8 cellular contexts compared by ENCODE assay signal in the genomic region with DNA sequence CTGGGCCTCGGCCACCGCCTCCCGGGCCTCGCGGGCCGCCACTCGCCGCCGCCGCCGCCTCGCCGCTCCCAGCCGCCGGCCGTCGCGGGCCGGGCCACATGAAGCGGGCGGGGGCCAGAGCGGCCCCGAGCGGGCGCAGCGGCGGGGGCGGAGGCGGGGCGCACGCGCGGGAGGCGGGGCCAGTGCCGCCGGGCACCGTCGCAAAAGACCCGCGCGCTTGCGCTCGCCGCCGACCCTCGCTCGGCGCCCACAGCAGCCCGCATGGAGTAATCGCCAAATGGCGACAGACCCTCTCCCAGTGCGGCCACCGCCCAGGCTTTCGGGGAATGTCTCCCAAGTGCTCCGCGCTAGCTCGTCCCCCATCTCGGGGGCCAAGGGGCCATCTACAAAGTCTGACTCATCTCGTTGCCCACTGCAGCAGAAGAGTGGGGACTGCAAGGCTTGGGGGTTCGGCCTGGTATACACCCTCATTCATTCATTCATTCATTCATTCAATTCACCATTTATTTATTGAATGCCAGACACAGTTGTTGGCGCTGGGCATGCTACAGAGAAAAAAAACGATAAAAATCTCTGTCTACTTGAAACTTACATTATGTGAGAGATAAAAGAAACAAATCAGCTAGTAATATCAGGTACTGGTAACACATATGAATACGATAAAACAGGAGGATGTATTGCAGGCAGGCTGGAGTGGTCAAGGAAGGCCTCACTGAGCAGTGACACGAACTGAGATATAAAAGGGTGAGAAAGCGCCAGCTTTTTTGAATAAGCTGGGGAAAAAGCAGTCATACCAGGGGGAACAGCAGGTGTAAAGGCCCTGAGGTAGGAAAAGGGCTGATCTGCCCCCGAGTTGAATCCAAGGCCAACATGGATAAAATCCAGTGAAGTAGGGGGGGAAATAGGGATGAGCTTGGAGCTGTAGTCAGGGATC. TPM values are rescaled to one million over a fixed set of nuclear protein-coding genes. Genes with fewer than 3 reads are reported as not detected.
A peak's percentile ranks its signal among the peaks of the same experiment; 100 is the strongest.
DNase-seq lines count a peak whose midpoint lies in the region; ATAC-seq and TF ChIP-seq lines count a peak whose summit lies in the region.

A gene with protein sequence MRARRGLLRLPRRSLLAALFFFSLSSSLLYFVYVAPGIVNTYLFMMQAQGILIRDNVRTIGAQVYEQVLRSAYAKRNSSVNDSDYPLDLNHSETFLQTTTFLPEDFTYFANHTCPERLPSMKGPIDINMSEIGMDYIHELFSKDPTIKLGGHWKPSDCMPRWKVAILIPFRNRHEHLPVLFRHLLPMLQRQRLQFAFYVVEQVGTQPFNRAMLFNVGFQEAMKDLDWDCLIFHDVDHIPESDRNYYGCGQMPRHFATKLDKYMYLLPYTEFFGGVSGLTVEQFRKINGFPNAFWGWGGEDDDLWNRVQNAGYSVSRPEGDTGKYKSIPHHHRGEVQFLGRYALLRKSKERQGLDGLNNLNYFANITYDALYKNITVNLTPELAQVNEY (minus strand): TSS at position 100 of the 934 bp plus-strand sequence. CDS start 188 bp downstream, outside the sequence.

- H3K36me3 ChIP-seq in heart right ventricle (no peaks in the 10 kb centered on the region), upper lobe of right lung (no peaks in the 10 kb centered on the region)

- H3K4me3 ChIP-seq in NB4 (ENCODE audit: low read depth, low read length) = peak within 1 kb of the TSS; percentile 88
- H3K4me3 ChIP-seq in heart right ventricle = peak within 1 kb of the TSS; percentile 79 to 99 (median 98)
- H3K4me3 ChIP-seq in upper lobe of right lung = peak within 1 kb of the TSS; percentile 91

- H3K4me1 ChIP-seq in heart right ventricle (peaks cover 0 to 55% (median 42%) of the 10 kb centered on the region in 9 donors), upper lobe of right lung (peaks cover 33% of the 10 kb centered on the region)

- no peak for TF ChIP-seq POLR2A in NB4 (IDR thresholded peaks at IDR 0.05; ENCODE audit: extremely low read depth, insufficient read length)

- H3K9me3 ChIP-seq in heart right ventricle (no peaks in the 10 kb centered on the region), upper lobe of right lung (no peaks in the 10 kb centered on the region)

- TF ChIP-seq CTCF in NB4 (IDR thresholded peaks at IDR 0.05; ENCODE audit: low read depth, low read length) = no peak
- no peak for TF ChIP-seq CTCF in heart right ventricle (IDR thresholded peaks at IDR 0.05)
- TF ChIP-seq CTCF in upper lobe of right lung (IDR thresholded peaks at IDR 0.05) = no peak

- intact Hi-C loops in heart right ventricle (cut with DNase I) = loop anchor here in 8 of 10 donors (2.0 to 10.0 kb wide), 7 partner anchors 77 to 102 kb away; a partner anchor contains a TSS
- intact Hi-C loops in upper lobe of right lung (cut with DNase I) = no loop called here

- ATAC-seq in heart right ventricle (peak; percentile 82 to 93 (median 89)), upper lobe of right lung (peak; percentile 93)

- peak; percentile 94 for DNase-seq in GM03348 (ENCODE audit: low spot score)
- peak; percentile 65 for DNase-seq in HCEC 1CT
- peak; percentile 97 for DNase-seq in NB4 (ENCODE audit: low read depth)
- peak; percentile 40 to 66 (median 41) for DNase-seq in T-helper 1 cell
- peak; percentile 69 for DNase-seq in amniotic epithelial cell (ENCODE audit: low read depth)
- peak; percentile 72 to 76 for DNase-seq in heart right ventricle
- DNase-seq in pons (ENCODE audit: low spot score) = peak; percentile 68
- DNase-seq in upper lobe of right lung = peak; percentile 87

- 5 to 9% methylated on average over 34 to 65 of the region's 66 CpGs for WGBS in heart right ventricle, 2 donors

- H3K27me3 ChIP-seq in heart right ventricle (no peaks in the 10 kb centered on the region), upper lobe of right lung (no peaks in the 10 kb centered on the region)

- H3K27ac ChIP-seq in heart right ventricle = peak within 1 kb of the TSS; percentile 88 to 99 (median 96)
- peak within 1 kb of the TSS; percentile 95 for H3K27ac ChIP-seq in upper lobe of right lung

RNA-seq across cellular contexts. Expression of the gene that starts here (rescaled TPM):
- total RNA-seq in heart right ventricle (10 to 100 TPM; 24.4 to 61.6 (median 34.3) TPM), upper lobe of right lung (46.1 TPM)
- polyA plus RNA-seq in heart right ventricle = 10 to 100 TPM in 1 of 2 donors, 1 to 10 TPM in 1; 7.4 to 12.5 TPM

Comparison
In these comparisons a context has a peak if more than half of its experiments do, and no peak if none do; other contexts are left out.
1. Peak in every context shown above with its lines: DNase-seq, ATAC-seq, H3K4me3 ChIP-seq and H3K27ac ChIP-seq.
2. DNase-seq: peak in every context shown above with its lines; median percentile 97 in NB4; 94 in GM03348; 87 in upper lobe of right lung; 74 in heart right ventricle; 69 in amniotic epithelial cell; 68 in pons; 65 in HCEC 1CT; 41 in T-helper 1 cell.